ENCODE assay signal across 24 cellular contexts in genomic region chr1:111895017-111895416, GRCh38.
DNase-seq lines count a peak whose midpoint lies in the region; ATAC-seq, FAIRE-seq and TF ChIP-seq lines count a peak whose summit lies in the region.
"Had no signal": no experiment of that assay in that cellular context is flagged by ENCODE, and none has a peak within 500 bp of the region (broad histone marks: within the 10 kb centered on the region; RNA-seq: fewer than 3 reads in every experiment).

No MANE protein-coding gene starts in this region.

- no peaks in the 10 kb centered on the region for H3F3A ChIP-seq in GM23338 (replicated peaks; ENCODE audit: low read depth)

- H3K27ac ChIP-seq in BLaER1 (no peak overlapping the region), GM23338 (ENCODE audit: low read depth) (no peak overlapping the region), caudate nucleus (ENCODE audit: low read depth, low read length) (peak overlapping the region; percentile 67)
- H3K27ac ChIP-seq: BLaER1 treated with 17β-estradiol and CSF1 and Interleukin-3, amounts not matched to agents 10 nM and 100 nM; C4-2B had no signal

- FAIRE-seq in urothelium cell line (lab: Jason Lieb, UNC): no peak
- FAIRE-seq: A204.1, D721Med, G401.6, GM12891, GM19239 had no signal

- peak; percentile 28; the same call in 1 of the 3 replicates for ATAC-seq in GM23338
- ATAC-seq in WTC11: no peak; the same call in 1 of the 2 replicates
- ATAC-seq in HG03196 (IDR thresholded peaks at IDR 0.05; ENCODE audit: unreplicated experiment): no peak
- ATAC-seq: CD8-positive, alpha-beta T cell had no signal

- H3K27me3 ChIP-seq in BLaER1 (no peaks in the 10 kb centered on the region), GM23338 (ENCODE audit: insufficient read depth) (no peaks in the 10 kb centered on the region), H7 (ENCODE audit: control insufficient read depth, insufficient read depth, low read length) (no peaks in the 10 kb centered on the region; the same call in 1 of the 2 replicates)
- H3K27me3 ChIP-seq: BE2C; BLaER1 treated with 17β-estradiol and CSF1 and Interleukin-3, amounts not matched to agents 10 nM and 100 nM had no signal

- H3K9me3 ChIP-seq in BLaER1: no peaks in the 10 kb centered on the region
- H3K9me3 ChIP-seq: BE2C; BLaER1 treated with 17β-estradiol and CSF1 and Interleukin-3, amounts not matched to agents 10 nM and 100 nM; Caco-2 had no signal

- CTCF ChIA-PET in WTC11 (lab: Charles Lee): no interaction called here

- H4K20me1 ChIP-seq in BLaER1 (no peaks in the 10 kb centered on the region), GM23338 (replicated peaks; ENCODE audit: insufficient read depth) (no peaks in the 10 kb centered on the region)
- H4K20me1 ChIP-seq: BLaER1 treated with 17β-estradiol and CSF1 and Interleukin-3, amounts not matched to agents 10 nM and 100 nM had no signal

- H3K27me3 Mint-ChIP-seq in GM23338 (ENCODE audit: insufficient read depth, low read depth, poor library complexity) (peaks cover 4% of the 10 kb centered on the region), WTC11 (ENCODE audit: low read depth) (no peaks in the 10 kb centered on the region)

- H3K9me3 Mint-ChIP-seq in GM23338: no peaks in the 10 kb centered on the region
- H3K9me3 Mint-ChIP-seq in WTC11: no peaks in the 10 kb centered on the region
- H3K9me3 Mint-ChIP-seq: CD4-positive, alpha-beta T cell; CD8-positive, alpha-beta T cell had no signal

- peaks cover 5% of the 10 kb centered on the region; the same call in 1 of the 2 replicates for H3K9me2 ChIP-seq in GM23338 (ENCODE audit: insufficient read depth)

- no peaks in the 10 kb centered on the region for H3K79me2 ChIP-seq in GM23338 (replicated peaks; ENCODE audit: insufficient read depth)

- H3K36me3 ChIP-seq in BLaER1: no peaks in the 10 kb centered on the region
- H3K36me3 ChIP-seq in GM23338 (ENCODE audit: insufficient read depth): no peaks in the 10 kb centered on the region
- no peaks in the 10 kb centered on the region for H3K36me3 ChIP-seq in H7 (replicated peaks; ENCODE audit: control insufficient read depth, insufficient read depth, low read length)
- H3K36me3 ChIP-seq: BE2C; BLaER1 treated with 17β-estradiol and CSF1 and Interleukin-3, amounts not matched to agents 10 nM and 100 nM had no signal

- POLR2A ChIA-PET in WTC11 (lab: Charles Lee): no interaction called here

- H3K36me3 Mint-ChIP-seq in GM23338 (ENCODE audit: low read depth) (no peaks in the 10 kb centered on the region), WTC11 (no peaks in the 10 kb centered on the region)
- H3K36me3 Mint-ChIP-seq: CD8-positive, alpha-beta T cell had no signal

- H3K9ac ChIP-seq in BLaER1: no peak overlapping the region
- H3K9ac ChIP-seq: BLaER1 treated with 17β-estradiol and CSF1 and Interleukin-3, amounts not matched to agents 10 nM and 100 nM had no signal

- H3K4me1 Mint-ChIP-seq in GM23338: peaks cover 4% of the 10 kb centered on the region; the same call in 2 of the 3 replicates
- H3K4me1 Mint-ChIP-seq in WTC11: peaks cover 5% of the 10 kb centered on the region

- H3K27ac Mint-ChIP-seq in GM23338: no peak overlapping the region
- no peak overlapping the region for H3K27ac Mint-ChIP-seq in WTC11
- H3K27ac Mint-ChIP-seq: CD4-positive, alpha-beta T cell; CD8-positive, alpha-beta T cell had no signal

- no peak overlapping the region for H2AFZ ChIP-seq in GM23338

- 0 out of 2 replicates have a peak overlapping the region, but pooled peaks have one; percentile 13 for H3K4me2 ChIP-seq in BLaER1
- H3K4me2 ChIP-seq in GM23338: no peak overlapping the region

- DNase-seq in GM23338 (ENCODE audit: low spot score) (peak; percentile 7), WTC11 (ENCODE audit: low spot score) (no peak), caudate nucleus (lab: John Stamatoyannopoulos, UW) (peak in 5 of 61 donors; percentile 30 to 56 (median 54)), urothelium cell line (ENCODE audit: low spot score) (no peak), H7 (no peak)
- no peak for DNase-seq in activated CD4-positive, alpha-beta T cell treated with anti-CD3 and anti-CD28 coated beads for 1 hour
- DNase-seq: 8988T; ACHN; Caco-2; Calu3; CD4-positive, alpha-beta T cell; CD8-positive, alpha-beta T cell; DMS79 treated with DMSO at 0.1 percent for 48 hours; GF-D8 had no signal

- no peak for TF ChIP-seq CTCF in GM23338 (conservative IDR thresholded peaks at IDR 0.05; ENCODE audit: low read depth in 2 of 2)
- TF ChIP-seq CTCF in WTC11 (IDR thresholded peaks at IDR 0.05): no peak

- peaks cover 31% of the 10 kb centered on the region for H3K4me1 ChIP-seq in BLaER1
- H3K4me1 ChIP-seq in GM23338 (ENCODE audit: insufficient read depth): no peaks in the 10 kb centered on the region
- H3K4me1 ChIP-seq: Caco-2 had no signal

- H3K4me3 Mint-ChIP-seq in GM23338 (no peak overlapping the region), WTC11 (no peak overlapping the region)
- H3K4me3 Mint-ChIP-seq: CD4-positive, alpha-beta T cell; CD8-positive, alpha-beta T cell had no signal

- H3K4me3 ChIP-seq in BLaER1: no peak overlapping the region
- H3K4me3 ChIP-seq in GM23338: no peak overlapping the region
- no peak overlapping the region for H3K4me3 ChIP-seq in H7 (ENCODE audit: insufficient read depth, low read depth, low read length)
- H3K4me3 ChIP-seq: BLaER1 treated with 17β-estradiol and CSF1 and Interleukin-3, amounts not matched to agents 10 nM and 100 nM had no signal

TF ChIP-seq in GM23338, 12 proteins besides CTCF, POLR2A, EP300 and RAD21 (continues in another document):
- no peak for TF ChIP-seq EZH2 (IDR thresholded peaks at IDR 0.05; ENCODE audit: low read depth, unreplicated experiment)
- no peak for TF ChIP-seq ZNF331 (CRISPR knock-in tag; IDR thresholded peaks at IDR 0.05; ENCODE audit: low read depth)
- TF ChIP-seq EZH2phosphoT487 (IDR thresholded peaks at IDR 0.05; ENCODE audit: unreplicated experiment): no peak
- no peak for TF ChIP-seq NANOG (IDR thresholded peaks at IDR 0.05; ENCODE audit: borderline replicate concordance)
- no peak for TF ChIP-seq POLR2AphosphoS5 (IDR thresholded peaks at IDR 0.05; ENCODE audit: low read depth)
- TF ChIP-seq ETS1 (IDR thresholded peaks at IDR 0.05): no peak
- no peak for TF ChIP-seq ZNF114 (CRISPR knock-in tag; IDR thresholded peaks at IDR 0.05)
- TF ChIP-seq STAT1 (IDR thresholded peaks at IDR 0.05; ENCODE audit: unreplicated experiment): no peak

TF ChIP-seq in WTC11, 78 proteins besides CTCF, POLR2A, EP300 and RAD21 (continues in another document):
- 0 out of 2 replicates have a peak, but pooled peaks have one; percentile 31 for TF ChIP-seq ETV6 (CRISPR knock-in tag; IDR thresholded peaks at IDR 0.05)
- no peak for TF ChIP-seq KAT7 (CRISPR knock-in tag; IDR thresholded peaks at IDR 0.05; ENCODE audit: borderline replicate concordance)
- no peak for TF ChIP-seq ATF2 (CRISPR knock-in tag; IDR thresholded peaks at IDR 0.05; ENCODE audit: borderline replicate concordance, low read depth)
- TF ChIP-seq FOXP1 (CRISPR knock-in tag; IDR thresholded peaks at IDR 0.05; ENCODE audit: borderline replicate concordance): no peak
- TF ChIP-seq ZBTB43 (CRISPR knock-in tag; IDR thresholded peaks at IDR 0.05): no peak
- no peak for TF ChIP-seq ZNF219 (CRISPR knock-in tag; IDR thresholded peaks at IDR 0.05; ENCODE audit: borderline replicate concordance)
- TF ChIP-seq ZNF512 (CRISPR knock-in tag; IDR thresholded peaks at IDR 0.05; ENCODE audit: borderline replicate concordance): 0 out of 2 replicates have a peak, but pooled peaks have one; percentile 25
- TF ChIP-seq ZNF263 (CRISPR knock-in tag; IDR thresholded peaks at IDR 0.05; ENCODE audit: low read depth): peak; percentile 69; the same call in 1 of the 2 replicates
- no peak for TF ChIP-seq NR2C2 (CRISPR knock-in tag; IDR thresholded peaks at IDR 0.05)
- no peak for TF ChIP-seq SMAD3 (CRISPR knock-in tag; IDR thresholded peaks at IDR 0.05; ENCODE audit: borderline replicate concordance)
- TF ChIP-seq ZNF671 (CRISPR knock-in tag; IDR thresholded peaks at IDR 0.05): no peak
